ENCODE assay signal across 20 cellular contexts in genomic region chr1:171844381-171844780, GRCh38. TPM values are rescaled to one million over a fixed set of nuclear protein-coding genes. Genes with fewer than 3 reads are reported as not detected.
DNase-seq lines count a peak whose midpoint lies in the region; FAIRE-seq and TF ChIP-seq lines count a peak whose summit lies in the region.
"Had no signal": no experiment of that assay in that cellular context is flagged by ENCODE, and none has a peak within 500 bp of the region (broad histone marks: within the 10 kb centered on the region; RNA-seq: fewer than 3 reads in every experiment).

No MANE protein-coding gene starts in this region.

- peaks cover 11% of the 10 kb centered on the region for H3K23me2 ChIP-seq in H1 (ENCODE audit: low read depth, low read length)

- H3K4me2 ChIP-seq in H1 (ENCODE audit: insufficient read depth in 1 of 2, low read depth in 2 of 2, low read length in 2 of 2) = no peak overlapping the region

- in situ Hi-C loops in GM13977 (cut with MboI; ENCODE audit: low pct_unique_long_range_greater_than_20kb, low sequenced_read_pairs, unreplicated experiment) = no loop called here

- no peak overlapping the region for H2BK5ac ChIP-seq in H1 (ENCODE audit: low read depth, low read length)

- FAIRE-seq in H1 (lab: Jason Lieb, UNC) = peak; percentile 19
- FAIRE-seq: GM12891, GM18507 had no signal

- H3K14ac ChIP-seq in H1 (ENCODE audit: insufficient read length) = no peak overlapping the region

- H3K18ac ChIP-seq in H1 (ENCODE audit: extremely low read depth, low read length) = no peak overlapping the region

- H2AK5ac ChIP-seq in H1 (ENCODE audit: low read depth, low read length) = no peak overlapping the region

- no peak overlapping the region for H4K8ac ChIP-seq in H1 (ENCODE audit: extremely low read depth, insufficient read depth, low read length)

- H3K79me2 ChIP-seq in H1 (ENCODE audit: control insufficient read depth in 1 of 2, insufficient read depth in 2 of 2, low read length in 2 of 2) = no peaks in the 10 kb centered on the region

- H2BK12ac ChIP-seq in H1 (ENCODE audit: low read depth, low read length) = no peak overlapping the region

- H3K4me1 ChIP-seq in H1 (replicated peaks in 1 of 4; ENCODE audit: control insufficient read depth in 3 of 4, insufficient read depth in 4 of 4, low read length in 3 of 4) = peaks cover 0 to 6% (median 2%) of the 10 kb centered on the region in 4 experiments; a peak in 2 of 7 replicates
- H3K4me1 ChIP-seq: Caco-2, SJCRH30 had no signal

- H3K9me3 Mint-ChIP-seq in neural crest cell (no peaks in the 10 kb centered on the region), osteocyte (ENCODE audit: unreplicated experiment) (no peaks in the 10 kb centered on the region)

- no peak overlapping the region for H4K5ac ChIP-seq in H1 (ENCODE audit: insufficient read length, low read depth, low read length)

- no peak overlapping the region for H2BK120ac ChIP-seq in H1 (replicated peaks; ENCODE audit: low read depth, low read length)

- H3K4me3 ChIP-seq in H1 (ENCODE audit: extremely low read depth in 1 of 4, insufficient read depth in 2 of 4, low read depth in 3 of 4, low read length in 4 of 4) = no peak overlapping the region
- H3K4me3 ChIP-seq: SJCRH30 had no signal

- no peak overlapping the region for H3K27ac ChIP-seq in H1 (ENCODE audit: low read depth, low read length)
- H3K27ac ChIP-seq: SJCRH30 had no signal

- peaks cover 28% of the 10 kb centered on the region for H3K27me3 Mint-ChIP-seq in neural crest cell (ENCODE audit: low read depth)
- peaks cover 40% of the 10 kb centered on the region for H3K27me3 Mint-ChIP-seq in osteocyte (ENCODE audit: unreplicated experiment)

- H3K4ac ChIP-seq in H1 (replicated peaks; ENCODE audit: insufficient read length, low read depth, low read length) = no peak overlapping the region

- no peak overlapping the region for H2BK15ac ChIP-seq in H1 (ENCODE audit: low read length)

- no peaks in the 10 kb centered on the region for H3K36me3 ChIP-seq in H1 (ENCODE audit: control insufficient read depth in 2 of 4, insufficient read depth in 4 of 4, low read length in 3 of 4)
- H3K36me3 ChIP-seq: SJCRH30 had no signal

- H3K56ac ChIP-seq in H1 (replicated peaks; ENCODE audit: insufficient read length, low read depth, low read length) = no peak overlapping the region

- H3K4me1 Mint-ChIP-seq in neural crest cell = peaks cover 23% of the 10 kb centered on the region
- peaks cover 14% of the 10 kb centered on the region for H3K4me1 Mint-ChIP-seq in osteocyte (ENCODE audit: unreplicated experiment)

- no peak overlapping the region for H3K27ac Mint-ChIP-seq in neural crest cell (ENCODE audit: unreplicated experiment)
- H3K27ac Mint-ChIP-seq in osteocyte (ENCODE audit: unreplicated experiment) = no peak overlapping the region
- H3K27ac Mint-ChIP-seq: CD14-positive monocyte had no signal

- POLR2A ChIA-PET in H1 (lab: Charles Lee; ENCODE audit: partially characterized antibody) = no interaction called here

- DNase-seq in RPMI7951 (ENCODE audit: low read depth) (peak; percentile 26), H1 (ENCODE audit: low read depth in 1 of 2, low spot score in 2 of 2) (no peak), neural crest cell (ENCODE audit: low read depth, low spot score) (no peak), middle frontal gyrus (ENCODE audit: extremely low spot score, low spot score) (no peak), osteocyte (ENCODE audit: extremely low spot score, unreplicated experiment) (no peak), GM13977 (ENCODE audit: low spot score) (no peak), NCI-H69 (lab: John Stamatoyannopoulos, UW) (no peak)
- DNase-seq: AML-193, Caco-2, GOT3, KG1, MV-4-11, NCI-H1694 treated with DMSO at 0.1 percent for 48 hours, NCI-H510A, NCI-H774, SJCRH30, SW 1271 had no signal

- no peak overlapping the region for H3K23ac ChIP-seq in H1 (ENCODE audit: insufficient read length)

- H3K79me1 ChIP-seq in H1 (ENCODE audit: low read depth, low read length) = no peaks in the 10 kb centered on the region; the same call in 1 of the 2 replicates

- no peak overlapping the region for H3K9ac ChIP-seq in H1 (replicated peaks in 1 of 4; ENCODE audit: extremely low read depth in 1 of 4, low read depth in 3 of 4, low read length in 3 of 4)

- no peak overlapping the region for H2BK20ac ChIP-seq in H1 (ENCODE audit: low read length)

- no peaks in the 10 kb centered on the region for H4K20me1 ChIP-seq in H1 (replicated peaks in 1 of 2; ENCODE audit: control insufficient read depth in 1 of 2, insufficient read depth in 2 of 2, low read length in 2 of 2)

- H3K36me3 Mint-ChIP-seq in neural crest cell (ENCODE audit: low read depth) (no peaks in the 10 kb centered on the region), osteocyte (ENCODE audit: unreplicated experiment) (no peaks in the 10 kb centered on the region)

- no peaks in the 10 kb centered on the region for H3K9me3 ChIP-seq in H1 (ENCODE audit: insufficient read depth in 2 of 2, low read depth in 1 of 2, low read length in 1 of 2)
- H3K9me3 ChIP-seq: SJCRH30 had no signal

- CTCF ChIA-PET in H1 (lab: Charles Lee; ENCODE audit: partially characterized antibody) = interaction anchor here (1.4 to 2.5 kb wide), 2 partner anchors 44 to 140 kb away, joined by 6 to 10 read pairs; no protein-coding TSS in a partner anchor

- TF ChIP-seq EP300 in H1 (IDR thresholded peaks at IDR 0.05; ENCODE audit: borderline replicate concordance in 1 of 2, low read depth in 2 of 2, low read length in 2 of 2) = no peak

- TF ChIP-seq CTCF in H1 (IDR thresholded peaks at IDR 0.05; ENCODE audit: control extremely low read depth in 1 of 3, insufficient read depth in 1 of 3, low read depth in 1 of 3, low read length in 3 of 3) (no peak), neural crest cell (conservative IDR thresholded peaks at IDR 0.05) (no peak), osteocyte (IDR thresholded peaks at IDR 0.05) (no peak), GM13977 (IDR thresholded peaks at IDR 0.05; ENCODE audit: extremely low read depth, insufficient read depth, missing control alignments) (no peak)

- H3K4me3 Mint-ChIP-seq in neural crest cell (peak overlapping the region; percentile 29), osteocyte (ENCODE audit: unreplicated experiment) (no peak overlapping the region)

- 94% methylated on average over 2 of the region's 2 CpGs; no CpG with 5 or more reads in 1 of the 2 experiments for WGBS in H1 (ENCODE audit: extremely low coverage in 1 of 2, insufficient coverage in 1 of 2, insufficient read length in 1 of 2, insufficient replicate concordance in 2 of 2, low coverage in 1 of 2, low lambda C conversion rate in 2 of 2, missing lambda C conversion rate in 1 of 2), 2 experiments

- peaks cover 0 to 4% (median 1%) of the 10 kb centered on the region in 4 experiments; a peak in 3 of 7 replicates for H3K27me3 ChIP-seq in H1 (replicated peaks in 1 of 4; ENCODE audit: control insufficient read depth in 3 of 4, extremely low read depth in 1 of 4, insufficient read depth in 3 of 4, low read length in 3 of 4)
- H3K27me3 ChIP-seq: SJCRH30 had no signal

- H4K91ac ChIP-seq in H1 (replicated peaks; ENCODE audit: insufficient read length, low read length) = no peak overlapping the region

- TF ChIP-seq POLR2A in H1 (IDR thresholded peaks at IDR 0.05; ENCODE audit: control extremely low read depth in 1 of 2, low read depth in 2 of 2, low read length in 2 of 2) = no peak

- no peak for TF ChIP-seq RAD21 in H1 (IDR thresholded peaks at IDR 0.05 in 1 of 2, conservative IDR thresholded peaks at IDR 0.05 in 1 of 2; ENCODE audit: low read depth in 2 of 2, low read length in 2 of 2)

- H2AFZ ChIP-seq in H1 (ENCODE audit: low read length) = no peak overlapping the region

TF ChIP-seq in H1, 55 proteins besides CTCF, POLR2A, EP300 and RAD21:
- TF ChIP-seq RFX5 (IDR thresholded peaks at IDR 0.05; ENCODE audit: borderline replicate concordance, low read depth, low read length) (no peak), GTF2F1 (IDR thresholded peaks at IDR 0.05; ENCODE audit: borderline replicate concordance, low read depth, low read length) (no peak), TBP (IDR thresholded peaks at IDR 0.05; ENCODE audit: low read depth, low read length) (no peak), SIN3A (conservative IDR thresholded peaks at IDR 0.05 in 1 of 2, IDR thresholded peaks at IDR 0.05 in 1 of 2; ENCODE audit: low read depth in 1 of 2, low read length in 2 of 2) (no peak), RXRA (IDR thresholded peaks at IDR 0.05; ENCODE audit: insufficient read depth, low read depth, low read length) (no peak), SP4 (IDR thresholded peaks at IDR 0.05; ENCODE audit: low read length) (no peak), SIX5 (IDR thresholded peaks at IDR 0.05; ENCODE audit: low read depth, low read length) (no peak), JUND (IDR thresholded peaks at IDR 0.05; ENCODE audit: low read length) (no peak), ATF2 (IDR thresholded peaks at IDR 0.05; ENCODE audit: low read length) (no peak), TAF7 (optimal IDR thresholded peaks at IDR 0.05; ENCODE audit: borderline replicate concordance, low read depth, low read length) (no peak)

RNA-seq across cellular contexts. Expression of gene DNM3, which starts 3.1 kb away (rescaled TPM):
- total RNA-seq in RPMI7951 (2014; rRNA removed; shearing (Covaris generic)) = 1.7 and 4.1 TPM in 2 replicates
- total RNA-seq in H1 (2021; fragmentation: NEBNext Ultra II Directional; extraction: Animal tissue kit (Norgen Biotek cat#: 25700)) = 7.4 and 8.5 TPM in 2 replicates
- polyA plus RNA-seq in H1 (2011; rRNA removed) = 2.0 and 2.3 TPM in 2 replicates
- polyA plus RNA-seq in H1 (2011; cell fraction: cytosol; rRNA removed) = 2.5 TPM
- 3.8 TPM for polyA plus RNA-seq in H1 (2011; cell fraction: nucleus; rRNA removed)
- polyA plus RNA-seq in H1 (2012, experiment 1 of 2) = 1.6 to 5.1 TPM (median 3.4 TPM) in 4 replicates
- polyA plus RNA-seq in H1 (2012, experiment 2 of 2) = 0.45 TPM
- 4.6 TPM for polyA plus RNA-seq in H1 (2013, experiment 1 of 2)
- polyA plus RNA-seq in H1 (2013, experiment 2 of 2) = 5.9 TPM
- 5.9 and 8.5 TPM in 2 replicates for polyA minus RNA-seq in H1 (2011; rRNA and poly(A)+ RNA removed)
- polyA minus RNA-seq in H1 (2011; cell fraction: cytosol; rRNA and poly(A)+ RNA removed) = 4.3 TPM
- 20.8 TPM for polyA minus RNA-seq in H1 (2011; cell fraction: nucleus; rRNA and poly(A)+ RNA removed)
- 3.5 and 3.9 TPM in 2 replicates for total RNA-seq in neural crest cell
- 3.4 and 3.7 TPM in 2 replicates for total RNA-seq in osteocyte
- polyA plus RNA-seq: CD14-positive monocyte had no signal
